ENCODE assay signal across 11 cellular contexts in the genomic region with DNA sequence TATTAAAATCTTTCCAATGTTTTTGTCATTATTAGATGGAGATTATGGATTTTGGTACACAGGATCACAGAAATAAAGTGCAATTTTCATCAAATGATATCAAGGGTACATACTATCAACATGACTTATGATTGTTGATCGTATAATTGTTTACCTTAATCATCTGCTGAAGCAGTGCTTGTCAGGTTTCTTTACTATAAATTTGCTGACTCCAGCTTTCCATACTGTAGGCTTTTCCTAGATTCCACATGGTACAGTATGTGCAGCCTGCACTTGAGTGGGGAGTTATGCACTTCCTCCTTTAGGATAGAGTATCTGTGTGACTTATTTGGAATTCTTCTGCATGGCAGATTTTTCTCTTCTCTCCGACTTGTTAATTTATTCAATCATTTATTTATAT.
"Had no signal": no experiment of that assay in that cellular context is flagged by ENCODE, and none has a peak within 500 bp of the region (broad histone marks: within the 10 kb centered on the region; RNA-seq: fewer than 3 reads in every experiment).

No MANE protein-coding gene starts in this region.

- H2AFZ ChIP-seq: GM23248, GM23338 had no signal

- H3K9me3 ChIP-seq: HAP-1 had no signal

- H3K4me2 ChIP-seq: GM23338 had no signal

- ATAC-seq: GM23338, HCT116 had no signal

- H3K9ac ChIP-seq: GM23248 had no signal

- H3K27ac ChIP-seq: GM23248 had no signal

- DNase-seq: GM23248, GOT3, H7, H9, HCEC 1CT, HFFc6 had no signal

- H3K4me1 ChIP-seq: HAP-1 had no signal

- H3K4me3 ChIP-seq: GM23248, GM23338, HAP-1 had no signal

- FAIRE-seq: H1, H54 had no signal

- H3K36me3 ChIP-seq: HAP-1 had no signal
